ENCODE assay signal across 25 cellular contexts in the genomic region with DNA sequence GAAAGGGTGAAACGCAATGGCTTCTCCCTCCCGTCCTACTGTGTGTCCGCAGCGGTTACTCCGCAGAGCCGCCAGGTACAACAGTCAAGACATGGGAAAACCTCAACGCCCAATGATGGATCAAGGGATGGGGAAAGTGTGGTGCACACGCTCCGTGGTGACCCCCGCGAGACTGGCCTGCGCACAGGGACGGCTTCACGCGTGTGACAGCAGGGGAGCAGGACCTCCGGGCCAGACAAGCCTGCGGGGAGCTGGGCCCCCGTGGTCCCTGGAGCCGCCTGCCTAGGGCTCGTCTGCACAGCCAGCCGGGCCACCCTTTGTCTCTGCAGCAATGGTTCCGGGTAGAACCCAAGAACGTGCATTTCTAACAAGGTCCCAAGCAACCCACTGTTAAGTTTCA. TPM values are rescaled to one million over a fixed set of nuclear protein-coding genes. Genes with fewer than 3 reads are reported as not detected.
"Had no signal": no experiment of that assay in that cellular context is flagged by ENCODE, and none has a peak within 500 bp of the region (broad histone marks: within the 10 kb centered on the region; RNA-seq: fewer than 3 reads in every experiment).

No MANE protein-coding gene starts in this region.

- H3K36me3 ChIP-seq: ascending aorta, MG63, SJSA1 had no signal

- H3K9me3 Mint-ChIP-seq: activated CD8-positive, alpha-beta T cell treated with anti-CD3 and anti-CD28 coated beads for 36 hours; activated naive CD4-positive, alpha-beta T cell treated with anti-CD3 and anti-CD28 coated beads, Interleukin-2, amount 50 U/mL, for 24 hours; central memory CD8-positive, alpha-beta T cell; T-helper 1 cell treated with Interleukin-12 subunit alpha and Interleukin-12 subunit beta and Interleukin-4 antibody, amounts not matched to agents 30 μg/mL and 1 μg/mL, for 36 hours had no signal

- H3K9me3 ChIP-seq: ascending aorta, body of pancreas, MG63, SJSA1 had no signal

- H3K4me3 ChIP-seq: ascending aorta, body of pancreas, MG63, SJSA1 had no signal

- H3K36me3 Mint-ChIP-seq: activated naive CD4-positive, alpha-beta T cell treated with anti-CD3 and anti-CD28 coated beads, Interleukin-2, amount 50 U/mL, for 24 hours had no signal

- H3K27me3 Mint-ChIP-seq: activated CD8-positive, alpha-beta T cell treated with anti-CD3 and anti-CD28 coated beads for 36 hours; activated naive CD4-positive, alpha-beta T cell treated with anti-CD3 and anti-CD28 coated beads, Interleukin-2, amount 50 U/mL, for 24 hours; central memory CD8-positive, alpha-beta T cell had no signal

- H3K27ac Mint-ChIP-seq: activated CD8-positive, alpha-beta T cell treated with anti-CD3 and anti-CD28 coated beads for 36 hours; activated naive CD4-positive, alpha-beta T cell treated with anti-CD3 and anti-CD28 coated beads, Interleukin-2, amount 50 U/mL, for 24 hours; T-helper 1 cell treated with Interleukin-12 subunit alpha and Interleukin-12 subunit beta and Interleukin-4 antibody, amounts not matched to agents 30 μg/mL and 1 μg/mL, for 36 hours had no signal

- H3K27me3 ChIP-seq: ascending aorta, body of pancreas, MG63, SJSA1 had no signal

- ATAC-seq: activated CD4-positive, CD25-positive, alpha-beta regulatory T cell treated with anti-CD3 and anti-CD28 coated beads, Interleukin-2, amount 50 U/mL, for 24 hours; activated CD8-positive, alpha-beta T cell treated with anti-CD3 and anti-CD28 coated beads for 36 hours; body of pancreas; SK-N-SH treated with all-trans-retinoic acid at 6 μM for 48 hours had no signal

- H3K27ac ChIP-seq: ascending aorta, body of pancreas, SJSA1 had no signal

- H3K4me3 Mint-ChIP-seq: activated CD8-positive, alpha-beta T cell treated with anti-CD3 and anti-CD28 coated beads for 36 hours; activated naive CD4-positive, alpha-beta T cell treated with anti-CD3 and anti-CD28 coated beads, Interleukin-2, amount 50 U/mL, for 24 hours; T-helper 1 cell treated with Interleukin-12 subunit alpha and Interleukin-12 subunit beta and Interleukin-4 antibody, amounts not matched to agents 30 μg/mL and 1 μg/mL, for 36 hours had no signal

- DNase-seq: activated CD4-positive, alpha-beta T cell treated with anti-CD3 and anti-CD28 coated beads for 4 hours; activated CD8-positive, alpha-beta memory T cell treated with anti-CD3 and anti-CD28 coated beads, Interleukin-2, amount 50 U/mL, for 48 hours; activated CD8-positive, alpha-beta T cell treated with anti-CD3 and anti-CD28 coated beads for 36 hours; activated naive CD4-positive, alpha-beta T cell; activated T-cell treated with anti-CD3 and anti-CD28 coated beads, Interleukin-2, amount 50 U/mL, for 1 hour; body of pancreas; MG63; NCI-H1105; NCI-H1436; NCI-H1694 treated with DMSO at 0.1 percent for 48 hours; NCI-H2029 treated with DMSO at 0.1 percent for 48 hours; NCI-H345; NCI-H510A; NCI-H526 treated with DMSO at 0.1 percent for 48 hours; NCI-H82; SHP77; SW 1271 had no signal

- H3K4me1 ChIP-seq: SJSA1 had no signal

RNA-seq across cellular contexts. Expression of gene DUSP8, which starts 53.8 kb away (rescaled TPM):
- total RNA-seq: OCI-LY7 had no signal
